Comparison of ENCODE assay signal across 15 cellular contexts in genomic region chr7:132381742-132382472, GRCh38.
DNase-seq lines count a peak whose midpoint lies in the region; ATAC-seq and FAIRE-seq lines count a peak whose summit lies in the region.
"Had no signal": no experiment of that assay in that cellular context is flagged by ENCODE, and none has a peak within 500 bp of the region (broad histone marks: within the 10 kb centered on the region; RNA-seq: fewer than 3 reads in every experiment).

No MANE protein-coding gene starts in this region.

- intact Hi-C loops in left colon (cut with DNase I, micrococcal nuclease): no loop called here

- DNase-seq in NCI-H1092 (lab: John Stamatoyannopoulos, UW) (peak; percentile 81), SHP77 (lab: John Stamatoyannopoulos, UW) (peak; percentile 88 to 91), left colon (no peak), small intestine (peak; percentile 27), nucleus accumbens (lab: John Stamatoyannopoulos, UW) (no peak)
- DNase-seq in activated CD4-positive, alpha-beta T cell treated with anti-CD3 and anti-CD28 coated beads for 1 hour: no peak
- DNase-seq: activated CD8-positive, alpha-beta memory T cell treated with anti-CD3 and anti-CD28 coated beads, Interleukin-2, amount 10 ng/mL, durations not matched to agents 7 days and 5 days; activated naive CD4-positive, alpha-beta T cell treated with Interleukin-2 at 50 U/mL for 16 hours; CD4-positive, CD25-positive, alpha-beta regulatory T cell; GM23248; hippocampal formation; left ventricle myocardium superior; MG63; NCI-H524 treated with DMSO at 0.1 percent for 48 hours had no signal

- H3K9me3 ChIP-seq in small intestine (ENCODE audit: control insufficient read depth, low read depth): no peaks in the 10 kb centered on the region
- H3K9me3 ChIP-seq: MG63 had no signal

- WGBS in small intestine, 3 donors: 47 to 52% (median 52%) methylated on average over 9 of the region's 9 CpGs

- H3K27ac ChIP-seq in small intestine (ENCODE audit: low read depth in 1 of 2, low read length in 1 of 2): no peak overlapping the region
- H3K27ac ChIP-seq: GM23248 had no signal

- ATAC-seq in left colon (peak; percentile 50), GM18873 (IDR thresholded peaks at IDR 0.05; ENCODE audit: low FRiP score, unreplicated experiment) (no peak)
- ATAC-seq: activated CD8-positive, alpha-beta memory T cell treated with anti-CD3 and anti-CD28 coated beads, Interleukin-2, amount 10 ng/mL, durations not matched to agents 7 days and 5 days; left ventricle myocardium superior had no signal

- FAIRE-seq in small intestine (lab: Jason Lieb, UNC): no peak

- H3K4me1 ChIP-seq in small intestine (ENCODE audit: control insufficient read depth in 2 of 2, insufficient read depth in 1 of 2, low read depth in 1 of 2, low read length in 1 of 2): peaks cover 4 to 8% of the 10 kb centered on the region in 2 donors

- H3K27me3 ChIP-seq in small intestine (ENCODE audit: control insufficient read depth in 2 of 2, insufficient read depth in 2 of 2, low read length in 2 of 2): no peaks in the 10 kb centered on the region
- H3K27me3 ChIP-seq: MG63 had no signal

- H3K36me3 ChIP-seq in small intestine (ENCODE audit: control insufficient read depth in 2 of 2, insufficient read depth in 2 of 2, low read length in 2 of 2): no peaks in the 10 kb centered on the region
- H3K36me3 ChIP-seq: MG63 had no signal

- no peak overlapping the region for H3K4me3 ChIP-seq in small intestine (ENCODE audit: low read depth in 1 of 2, low read length in 2 of 2)
- H3K4me3 ChIP-seq: GM23248, MG63 had no signal

Comparison
In these comparisons a context has a peak if more than half of its experiments do, and no peak if none do; other contexts are left out.
1. DNase-seq: peak in NCI-H1092 (single experiment), SHP77 (2 of 2) and small intestine (single experiment); none in left colon (0 of 2), nucleus accumbens (0 of 56) and activated CD4-positive, alpha-beta T cell treated with anti-CD3 and anti-CD28 coated beads for 1 hour (single experiment).